ENCODE assay signal across 8 cellular contexts in genomic region chr1:180953291-180953747, GRCh38. TPM values are rescaled to one million over a fixed set of nuclear protein-coding genes. Genes with fewer than 3 reads are reported as not detected.
A peak's percentile ranks its signal among the peaks of the same experiment; 100 is the strongest.
DNase-seq lines count a peak whose midpoint lies in the region; ATAC-seq lines count a peak whose summit lies in the region.

No MANE protein-coding gene starts in this region.

- H3K23ac ChIP-seq in neuronal stem cell (ENCODE audit: low read depth, low read length, poor library complexity) = peak overlapping the region; percentile 18

- no peak overlapping the region for H2BK15ac ChIP-seq in neuronal stem cell (ENCODE audit: low read length)

- H4K91ac ChIP-seq in neuronal stem cell (ENCODE audit: low read depth, low read length, poor library complexity) = no peak overlapping the region

- H3K4me2 ChIP-seq in neuronal stem cell (ENCODE audit: insufficient read depth, low read length, poor library complexity, severe bottlenecking) = peak overlapping the region; percentile 19

- no peak overlapping the region for H2AFZ ChIP-seq in neuronal stem cell (ENCODE audit: low read length)

- no peaks in the 10 kb centered on the region for H3K27me3 ChIP-seq in neuronal stem cell (ENCODE audit: control insufficient read depth in 3 of 3, insufficient read depth in 3 of 3, low read depth in 1 of 3, low read length in 3 of 3)

- H2BK5ac ChIP-seq in neuronal stem cell (ENCODE audit: low read length) = no peak overlapping the region

- no peaks in the 10 kb centered on the region for H3K79me1 ChIP-seq in neuronal stem cell (ENCODE audit: low read depth, low read length)

- no peak overlapping the region for H3K4ac ChIP-seq in neuronal stem cell (ENCODE audit: low read length)

- no peak overlapping the region for H2BK120ac ChIP-seq in neuronal stem cell (ENCODE audit: low read depth, low read length)

- no peak overlapping the region for H2BK12ac ChIP-seq in neuronal stem cell (ENCODE audit: low read length)

- H2AK5ac ChIP-seq in neuronal stem cell (ENCODE audit: low read depth, low read length) = peak overlapping the region; percentile 6

- no peak overlapping the region for H3K27ac ChIP-seq in neuronal stem cell (replicated peaks; ENCODE audit: low read length)

- ATAC-seq in GM21390 (IDR thresholded peaks at IDR 0.05; ENCODE audit: unreplicated experiment) = peak; percentile 24

- H3K36me3 ChIP-seq in neuronal stem cell (replicated peaks in 1 of 2; ENCODE audit: control insufficient read depth in 2 of 2, insufficient read depth in 2 of 2, low read length in 2 of 2) = peaks cover 8 to 33% of the 10 kb centered on the region in 2 donors

- no peak overlapping the region for H3K18ac ChIP-seq in neuronal stem cell (ENCODE audit: low read length)

- peaks cover 0 to 4% of the 10 kb centered on the region in 2 donors for H3K9me3 ChIP-seq in neuronal stem cell (replicated peaks in 1 of 2; ENCODE audit: control insufficient read depth in 2 of 2, insufficient read depth in 1 of 2, low read depth in 1 of 2, low read length in 2 of 2)

- H3K9ac ChIP-seq in neuronal stem cell (ENCODE audit: low read depth, low read length, poor library complexity) = no peak overlapping the region

- whole genome bisulfite sequencing in neuronal stem cell (ENCODE audit: extremely low coverage in 2 of 2, insufficient read length in 2 of 2, insufficient replicate concordance in 1 of 2), 2 donors = no CpG with 5 or more reads among the region's 16 CpGs

- peak overlapping the region in 1 of 2 donors; percentile 30 for H3K4me3 ChIP-seq in neuronal stem cell (ENCODE audit: low read length in 2 of 2)

- H3K14ac ChIP-seq in neuronal stem cell (ENCODE audit: low read length) = no peak overlapping the region

- no peak overlapping the region for H4K8ac ChIP-seq in neuronal stem cell (ENCODE audit: low read depth, low read length)

- DNase-seq in DMS153 treated with DMSO at 0.1 percent for 48 hours (lab: John Stamatoyannopoulos, UW; ENCODE audit: unreplicated experiment) (peak; percentile 55), NCI-H1092 treated with DMSO at 0.1 percent for 48 hours (lab: John Stamatoyannopoulos, UW) (peak; percentile 81), cerebellar cortex (ENCODE audit: low spot score) (peak; percentile 82), neuronal stem cell (ENCODE audit: low spot score) (no peak), SIG-M5 (lab: John Stamatoyannopoulos, UW) (no peak), NOMO-1 treated with DMSO at 0.1 percent for 48 hours (lab: John Stamatoyannopoulos, UW; ENCODE audit: unreplicated experiment) (no peak)
- DNase-seq in effector CD4-positive, alpha-beta T cell = no peak

- H3K4me1 ChIP-seq in neuronal stem cell (ENCODE audit: control insufficient read depth in 2 of 2, insufficient read depth in 1 of 2, low read depth in 1 of 2, low read length in 2 of 2) = peaks cover 0 to 9% of the 10 kb centered on the region in 2 donors

RNA-seq across cellular contexts. Expression of gene KIAA1614, which starts 40.6 kb away (rescaled TPM):
- 3.4 TPM for polyA plus RNA-seq in neuronal stem cell (2013, experiment 1 of 2)
- polyA plus RNA-seq in neuronal stem cell (2013, experiment 2 of 2) = 3.7 TPM

Comparison
In these comparisons a context has a peak if more than half of its experiments do, and no peak if none do; other contexts are left out.
1. DNase-seq: peak in DMS153 treated with DMSO at 0.1 percent for 48 hours (single experiment), NCI-H1092 treated with DMSO at 0.1 percent for 48 hours (single experiment) and cerebellar cortex (single experiment); none in neuronal stem cell (single experiment), effector CD4-positive, alpha-beta T cell (single experiment), SIG-M5 (single experiment) and NOMO-1 treated with DMSO at 0.1 percent for 48 hours (single experiment).